19 cellular contexts compared by ENCODE assay signal in the genomic region with DNA sequence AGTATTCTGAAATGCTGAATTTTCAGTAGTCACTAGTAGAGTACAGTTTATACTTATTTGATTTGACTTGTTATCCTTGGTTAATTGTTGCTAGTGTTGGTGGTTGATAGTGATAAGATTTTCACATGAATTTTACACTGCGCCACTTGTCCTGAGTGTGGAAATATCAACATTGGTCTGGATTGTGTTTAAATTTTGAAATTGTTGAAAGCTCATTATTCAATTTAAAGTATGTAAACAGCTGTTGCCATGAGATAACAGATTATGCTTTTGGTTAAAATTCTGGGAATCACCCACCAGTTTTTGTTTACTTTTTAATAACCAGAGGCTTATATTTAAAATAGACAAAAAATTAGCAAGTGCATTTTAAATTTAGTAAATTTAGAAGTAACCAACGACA.
"Had no signal": no experiment of that assay in that cellular context is flagged by ENCODE, and none has a peak within 500 bp of the region (broad histone marks: within the 10 kb centered on the region; RNA-seq: fewer than 3 reads in every experiment).

No MANE protein-coding gene starts in this region.

- H3K4me3 ChIP-seq: colonic mucosa, esophagus muscularis mucosa, gastroesophageal sphincter, heart right ventricle, left lung, lower lobe of right lung had no signal

- H3K27ac ChIP-seq: colonic mucosa, esophagus muscularis mucosa, foreskin keratinocyte, gastroesophageal sphincter, heart right ventricle, left lung, lower lobe of right lung had no signal

- H3K4me1 ChIP-seq: colonic mucosa, foreskin keratinocyte, heart right ventricle, left lung, lower lobe of right lung had no signal

- DNase-seq: colonic mucosa; cortex of kidney; effector CD8-positive, alpha-beta T cell; effector memory CD8-positive, alpha-beta T cell; endodermal cell; foreskin keratinocyte; head of caudate nucleus; heart right ventricle; hippocampal formation; left cardiac atrium; left lung; left ventricle myocardium superior; lower lobe of right lung; mesenchymal stem cell; naive thymus-derived CD4-positive, alpha-beta T cell had no signal

- H3K36me3 ChIP-seq: colonic mucosa, heart right ventricle, left lung, lower lobe of right lung had no signal

- H3K9me3 ChIP-seq: colonic mucosa, left lung, lower lobe of right lung had no signal

- ATAC-seq: effector memory CD8-positive, alpha-beta T cell; foreskin keratinocyte; gastroesophageal sphincter; heart right ventricle; left cardiac atrium; left lung; left ventricle myocardium superior; lower lobe of right lung; naive thymus-derived CD4-positive, alpha-beta T cell had no signal

- H3K27me3 ChIP-seq: colonic mucosa, esophagus muscularis mucosa, foreskin keratinocyte, gastroesophageal sphincter, heart right ventricle, left lung had no signal

- FAIRE-seq: endothelial cell of umbilical vein, keratinocyte had no signal
